ENCODE assay signal across 1 cellular context in the genomic region with DNA sequence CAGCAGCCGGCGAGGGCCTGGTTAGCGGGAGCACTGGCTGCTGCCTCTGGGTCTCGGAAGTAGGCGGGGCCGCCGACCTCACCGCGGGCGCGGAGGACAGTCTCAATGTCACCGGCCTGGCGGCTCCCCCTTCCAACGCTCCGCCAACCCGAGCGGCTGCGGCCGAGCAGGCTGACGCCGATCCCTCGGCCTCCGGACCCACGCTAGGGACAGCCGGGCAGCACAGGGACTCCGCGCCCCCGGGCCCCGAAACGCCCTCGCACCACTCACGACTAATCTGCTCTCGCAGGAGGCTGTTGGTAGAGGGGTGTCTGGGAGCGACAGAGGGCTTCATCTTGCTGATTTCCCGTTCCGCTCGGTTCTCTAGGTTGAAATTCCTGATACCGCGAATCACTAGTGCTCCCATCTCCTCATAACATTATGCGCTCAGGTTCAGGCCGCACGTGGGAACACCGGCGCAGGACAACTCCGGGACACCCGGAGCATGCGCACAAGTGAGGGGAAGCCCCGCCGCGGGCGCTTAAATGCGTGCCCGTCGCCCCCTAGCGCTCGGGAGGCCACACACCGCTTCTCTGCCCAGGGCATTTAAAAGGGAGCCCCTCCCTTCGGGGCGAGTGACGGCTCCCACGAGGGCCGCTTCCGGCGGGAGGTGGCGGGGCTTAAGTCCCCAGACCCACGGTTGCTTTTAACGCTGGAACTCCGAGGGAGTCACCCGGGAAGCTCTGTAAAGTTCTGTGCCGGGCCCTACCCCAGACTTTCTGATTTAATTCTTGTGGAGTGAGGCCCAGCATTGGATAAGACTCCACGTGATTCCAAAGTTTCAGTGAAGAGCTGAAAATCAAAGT.
TF ChIP-seq lines count a peak whose summit lies in the region.

A gene (minus strand): TSS at position 496 of the 845 bp plus-strand sequence. CDS start 90 bp downstream, at position 406.

TF ChIP-seq in GM12878, 131 proteins besides CTCF, POLR2A, EP300 and RAD21 (continued from another document):
- TF ChIP-seq, protein P1, sequence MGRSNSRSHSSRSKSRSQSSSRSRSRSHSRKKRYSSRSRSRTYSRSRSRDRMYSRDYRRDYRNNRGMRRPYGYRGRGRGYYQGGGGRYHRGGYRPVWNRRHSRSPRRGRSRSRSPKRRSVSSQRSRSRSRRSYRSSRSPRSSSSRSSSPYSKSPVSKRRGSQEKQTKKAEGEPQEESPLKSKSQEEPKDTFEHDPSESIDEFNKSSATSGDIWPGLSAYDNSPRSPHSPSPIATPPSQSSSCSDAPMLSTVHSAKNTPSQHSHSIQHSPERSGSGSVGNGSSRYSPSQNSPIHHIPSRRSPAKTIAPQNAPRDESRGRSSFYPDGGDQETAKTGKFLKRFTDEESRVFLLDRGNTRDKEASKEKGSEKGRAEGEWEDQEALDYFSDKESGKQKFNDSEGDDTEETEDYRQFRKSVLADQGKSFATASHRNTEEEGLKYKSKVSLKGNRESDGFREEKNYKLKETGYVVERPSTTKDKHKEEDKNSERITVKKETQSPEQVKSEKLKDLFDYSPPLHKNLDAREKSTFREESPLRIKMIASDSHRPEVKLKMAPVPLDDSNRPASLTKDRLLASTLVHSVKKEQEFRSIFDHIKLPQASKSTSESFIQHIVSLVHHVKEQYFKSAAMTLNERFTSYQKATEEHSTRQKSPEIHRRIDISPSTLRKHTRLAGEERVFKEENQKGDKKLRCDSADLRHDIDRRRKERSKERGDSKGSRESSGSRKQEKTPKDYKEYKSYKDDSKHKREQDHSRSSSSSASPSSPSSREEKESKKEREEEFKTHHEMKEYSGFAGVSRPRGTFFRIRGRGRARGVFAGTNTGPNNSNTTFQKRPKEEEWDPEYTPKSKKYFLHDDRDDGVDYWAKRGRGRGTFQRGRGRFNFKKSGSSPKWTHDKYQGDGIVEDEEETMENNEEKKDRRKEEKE (IDR thresholded peaks at IDR 0.05): no peak
- no peak for TF ChIP-seq TBL1XR1 (IDR thresholded peaks at IDR 0.05; ENCODE audit: low read depth, low read length)
- TF ChIP-seq, protein P2, sequence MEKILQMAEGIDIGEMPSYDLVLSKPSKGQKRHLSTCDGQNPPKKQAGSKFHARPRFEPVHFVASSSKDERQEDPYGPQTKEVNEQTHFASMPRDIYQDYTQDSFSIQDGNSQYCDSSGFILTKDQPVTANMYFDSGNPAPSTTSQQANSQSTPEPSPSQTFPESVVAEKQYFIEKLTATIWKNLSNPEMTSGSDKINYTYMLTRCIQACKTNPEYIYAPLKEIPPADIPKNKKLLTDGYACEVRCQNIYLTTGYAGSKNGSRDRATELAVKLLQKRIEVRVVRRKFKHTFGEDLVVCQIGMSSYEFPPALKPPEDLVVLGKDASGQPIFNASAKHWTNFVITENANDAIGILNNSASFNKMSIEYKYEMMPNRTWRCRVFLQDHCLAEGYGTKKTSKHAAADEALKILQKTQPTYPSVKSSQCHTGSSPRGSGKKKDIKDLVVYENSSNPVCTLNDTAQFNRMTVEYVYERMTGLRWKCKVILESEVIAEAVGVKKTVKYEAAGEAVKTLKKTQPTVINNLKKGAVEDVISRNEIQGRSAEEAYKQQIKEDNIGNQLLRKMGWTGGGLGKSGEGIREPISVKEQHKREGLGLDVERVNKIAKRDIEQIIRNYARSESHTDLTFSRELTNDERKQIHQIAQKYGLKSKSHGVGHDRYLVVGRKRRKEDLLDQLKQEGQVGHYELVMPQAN (conservative IDR thresholded peaks at IDR 0.05): peak; percentile 93
- TF ChIP-seq SREBF1 (IDR thresholded peaks at IDR 0.05; ENCODE audit: low read length): no peak
- no peak for TF ChIP-seq EZH2 (IDR thresholded peaks at IDR 0.05; ENCODE audit: borderline replicate concordance, control insufficient read depth, low read depth, low read length)
- TF ChIP-seq MTA2 (IDR thresholded peaks at IDR 0.05; ENCODE audit: low read depth): peak; percentile 27; the same call in 1 of the 2 replicates
- TF ChIP-seq YY1 (IDR thresholded peaks at IDR 0.05; ENCODE audit: low read depth, low read length): peak; percentile 78; the same call in 1 of the 2 replicates
- TF ChIP-seq, protein P3, sequence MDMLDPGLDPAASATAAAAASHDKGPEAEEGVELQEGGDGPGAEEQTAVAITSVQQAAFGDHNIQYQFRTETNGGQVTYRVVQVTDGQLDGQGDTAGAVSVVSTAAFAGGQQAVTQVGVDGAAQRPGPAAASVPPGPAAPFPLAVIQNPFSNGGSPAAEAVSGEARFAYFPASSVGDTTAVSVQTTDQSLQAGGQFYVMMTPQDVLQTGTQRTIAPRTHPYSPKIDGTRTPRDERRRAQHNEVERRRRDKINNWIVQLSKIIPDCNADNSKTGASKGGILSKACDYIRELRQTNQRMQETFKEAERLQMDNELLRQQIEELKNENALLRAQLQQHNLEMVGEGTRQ (IDR thresholded peaks at IDR 0.05; ENCODE audit: borderline replicate concordance, low read depth, low read length): no peak; the same call in 1 of the 2 replicates
- no peak for TF ChIP-seq KAT2A (conservative IDR thresholded peaks at IDR 0.05; ENCODE audit: control insufficient read depth, low read depth, low read length)
- TF ChIP-seq STAT3 (IDR thresholded peaks at IDR 0.05; ENCODE audit: low read depth, low read length): no peak
- no peak for TF ChIP-seq MYB (IDR thresholded peaks at IDR 0.05; ENCODE audit: borderline replicate concordance, low read depth, low read length)
- no peak for TF ChIP-seq MTA3 (IDR thresholded peaks at IDR 0.05; ENCODE audit: borderline replicate concordance, low read length)
- no peak for TF ChIP-seq PAX5 (IDR thresholded peaks at IDR 0.05; ENCODE audit: borderline replicate concordance, low read depth, low read length)
- TF ChIP-seq ZSCAN29 (IDR thresholded peaks at IDR 0.05): no peak
- TF ChIP-seq NR2F1 (conservative IDR thresholded peaks at IDR 0.05): peak; percentile 44; the same call in 1 of the 2 replicates
- 0 out of 2 replicates have a peak, but pooled peaks have one; percentile 48 for TF ChIP-seq CHD1 (IDR thresholded peaks at IDR 0.05; ENCODE audit: low read depth, low read length)
- TF ChIP-seq POLR2AphosphoS2 (IDR thresholded peaks at IDR 0.05; ENCODE audit: low read depth, low read length): no peak
- no peak for TF ChIP-seq NFIC (IDR thresholded peaks at IDR 0.05; ENCODE audit: low read depth, low read length)
- no peak for TF ChIP-seq RFX5 (IDR thresholded peaks at IDR 0.05; ENCODE audit: low read depth, low read length)
- no peak; the same call in 1 of the 2 replicates for TF ChIP-seq MXI1 (IDR thresholded peaks at IDR 0.05; ENCODE audit: low read depth, low read length)
- TF ChIP-seq, protein P4, sequence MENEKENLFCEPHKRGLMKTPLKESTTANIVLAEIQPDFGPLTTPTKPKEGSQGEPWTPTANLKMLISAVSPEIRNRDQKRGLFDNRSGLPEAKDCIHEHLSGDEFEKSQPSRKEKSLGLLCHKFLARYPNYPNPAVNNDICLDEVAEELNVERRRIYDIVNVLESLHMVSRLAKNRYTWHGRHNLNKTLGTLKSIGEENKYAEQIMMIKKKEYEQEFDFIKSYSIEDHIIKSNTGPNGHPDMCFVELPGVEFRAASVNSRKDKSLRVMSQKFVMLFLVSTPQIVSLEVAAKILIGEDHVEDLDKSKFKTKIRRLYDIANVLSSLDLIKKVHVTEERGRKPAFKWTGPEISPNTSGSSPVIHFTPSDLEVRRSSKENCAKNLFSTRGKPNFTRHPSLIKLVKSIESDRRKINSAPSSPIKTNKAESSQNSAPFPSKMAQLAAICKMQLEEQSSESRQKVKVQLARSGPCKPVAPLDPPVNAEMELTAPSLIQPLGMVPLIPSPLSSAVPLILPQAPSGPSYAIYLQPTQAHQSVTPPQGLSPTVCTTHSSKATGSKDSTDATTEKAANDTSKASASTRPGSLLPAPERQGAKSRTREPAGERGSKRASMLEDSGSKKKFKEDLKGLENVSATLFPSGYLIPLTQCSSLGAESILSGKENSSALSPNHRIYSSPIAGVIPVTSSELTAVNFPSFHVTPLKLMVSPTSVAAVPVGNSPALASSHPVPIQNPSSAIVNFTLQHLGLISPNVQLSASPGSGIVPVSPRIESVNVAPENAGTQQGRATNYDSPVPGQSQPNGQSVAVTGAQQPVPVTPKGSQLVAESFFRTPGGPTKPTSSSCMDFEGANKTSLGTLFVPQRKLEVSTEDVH (IDR thresholded peaks at IDR 0.05; ENCODE audit: low read depth, partially characterized antibody): no peak
- TF ChIP-seq NR2C2 (IDR thresholded peaks at IDR 0.05; ENCODE audit: borderline replicate concordance, control insufficient read depth, insufficient read length, low read depth): no peak
- peak; percentile 62; the same call in 1 of the 2 replicates for TF ChIP-seq DPF2 (IDR thresholded peaks at IDR 0.05)
- TF ChIP-seq NRF1 (conservative IDR thresholded peaks at IDR 0.05; ENCODE audit: low read depth, low read length): peak; percentile 71
- 0 out of 2 replicates have a peak, but pooled peaks have one; percentile 26 for TF ChIP-seq STAT1 (conservative IDR thresholded peaks at IDR 0.05)
- no peak for TF ChIP-seq FOXK2 (IDR thresholded peaks at IDR 0.05)
- TF ChIP-seq BMI1 (IDR thresholded peaks at IDR 0.05; ENCODE audit: borderline replicate concordance): no peak
- peak; percentile 72 for TF ChIP-seq SMC3 (IDR thresholded peaks at IDR 0.05; ENCODE audit: borderline replicate concordance, low read length)
- no peak for TF ChIP-seq ZNF384 (IDR thresholded peaks at IDR 0.05; ENCODE audit: borderline replicate concordance, low read depth, low read length)
- TF ChIP-seq, protein P5, sequence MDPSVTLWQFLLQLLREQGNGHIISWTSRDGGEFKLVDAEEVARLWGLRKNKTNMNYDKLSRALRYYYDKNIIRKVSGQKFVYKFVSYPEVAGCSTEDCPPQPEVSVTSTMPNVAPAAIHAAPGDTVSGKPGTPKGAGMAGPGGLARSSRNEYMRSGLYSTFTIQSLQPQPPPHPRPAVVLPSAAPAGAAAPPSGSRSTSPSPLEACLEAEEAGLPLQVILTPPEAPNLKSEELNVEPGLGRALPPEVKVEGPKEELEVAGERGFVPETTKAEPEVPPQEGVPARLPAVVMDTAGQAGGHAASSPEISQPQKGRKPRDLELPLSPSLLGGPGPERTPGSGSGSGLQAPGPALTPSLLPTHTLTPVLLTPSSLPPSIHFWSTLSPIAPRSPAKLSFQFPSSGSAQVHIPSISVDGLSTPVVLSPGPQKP (IDR thresholded peaks at IDR 0.05; ENCODE audit: low read depth, low read length): peak; percentile 81
